11 cellular contexts compared by ENCODE assay signal in the genomic region with DNA sequence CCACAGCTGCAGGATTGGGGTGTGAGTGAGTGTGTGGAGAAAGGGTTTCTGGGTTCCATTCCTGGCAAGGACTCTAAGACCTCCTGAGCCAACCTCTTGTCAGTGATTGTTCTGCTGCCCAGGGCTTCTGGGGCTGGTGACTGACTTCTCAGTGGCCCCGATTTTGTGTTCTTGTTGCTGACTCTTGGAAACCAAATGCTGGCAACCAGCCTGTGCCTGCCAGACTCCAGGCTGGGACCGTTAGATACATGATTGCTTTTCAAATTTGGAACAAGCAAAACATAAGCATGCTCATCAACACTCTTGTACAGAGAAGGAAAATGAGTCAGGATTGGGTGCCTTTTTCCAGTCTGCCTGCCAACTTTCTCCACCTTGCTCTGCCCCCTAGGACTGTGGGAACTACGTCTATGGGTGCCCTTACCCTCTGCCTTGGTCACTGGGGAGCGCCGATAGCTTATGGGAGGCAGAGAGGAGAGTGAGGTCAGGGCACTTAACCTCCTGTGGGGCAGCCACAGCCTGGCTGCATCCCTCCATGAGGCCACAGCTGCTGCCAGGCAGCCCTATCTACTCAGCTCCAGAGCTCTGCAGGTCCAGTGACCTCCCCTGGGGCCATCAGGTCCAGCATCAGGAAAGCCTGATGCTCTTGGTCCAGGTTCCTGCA. TPM values are rescaled to one million over a fixed set of nuclear protein-coding genes. Genes with fewer than 3 reads are reported as not detected.
A peak's percentile ranks its signal among the peaks of the same experiment; 100 is the strongest.
DNase-seq lines count a peak whose midpoint lies in the region; ATAC-seq and TF ChIP-seq lines count a peak whose summit lies in the region.
"Had no signal": no experiment of that assay in that cellular context is flagged by ENCODE, and none has a peak within 500 bp of the region (broad histone marks: within the 10 kb centered on the region; RNA-seq: fewer than 3 reads in every experiment).

No MANE protein-coding gene starts in this region.

- DNase-seq in LHCN-M2 (ENCODE audit: low read depth), result peak; percentile 63
- peak; percentile 66 for DNase-seq in cardiac septum (ENCODE audit: low spot score)
- peak; percentile 61 for DNase-seq in sigmoid colon
- DNase-seq in progenitor cell of endocrine pancreas (ENCODE audit: low spot score, unreplicated experiment), result no peak
- DNase-seq in cerebellar nuclear complex (lab: John Stamatoyannopoulos, UW), result no peak
- no peak for DNase-seq in kidney glomerular epithelial cell (lab: John Stamatoyannopoulos, UW)
- DNase-seq: NCI-H2029 treated with DMSO at 0.1 percent for 48 hours, thyroid gland had no signal

- 71 to 82% methylated on average over 5 of the region's 5 CpGs for WGBS in sigmoid colon, 2 donors

- no peaks in the 10 kb centered on the region for H3K9me3 Mint-ChIP-seq in activated T-helper 17 cell treated with anti-CD3 and anti-CD28 coated beads, Interleukin-2, amount 50 U/mL, for 72 hours
- no peaks in the 10 kb centered on the region for H3K9me3 Mint-ChIP-seq in progenitor cell of endocrine pancreas (ENCODE audit: low read depth)

- intact Hi-C loops in cardiac septum (cut with DNase I), result no loop called here
- intact Hi-C loops in sigmoid colon (cut with DNase I), result no loop called here

- TF ChIP-seq EP300 in sigmoid colon (IDR thresholded peaks at IDR 0.05), result no peak

- H3K4me1 ChIP-seq in sigmoid colon, result peaks cover 0 to 28% (median 19%) of the 10 kb centered on the region in 4 donors
- H3K4me1 ChIP-seq: thyroid gland had no signal

- TF ChIP-seq POLR2A in sigmoid colon (IDR thresholded peaks at IDR 0.05), result no peak

- H3K36me3 ChIP-seq in sigmoid colon, result no peaks in the 10 kb centered on the region
- H3K36me3 ChIP-seq: thyroid gland had no signal

- peak; percentile 35 for ATAC-seq in activated T-helper 17 cell treated with anti-CD3 and anti-CD28 coated beads, Interleukin-2, amount 50 U/mL, for 72 hours (replicated peaks)
- no peak for ATAC-seq in GM19397 (IDR thresholded peaks at IDR 0.05; ENCODE audit: unreplicated experiment)

- H3K36me3 Mint-ChIP-seq in activated T-helper 17 cell treated with anti-CD3 and anti-CD28 coated beads, Interleukin-2, amount 50 U/mL, for 72 hours (ENCODE audit: low read depth), result no peaks in the 10 kb centered on the region
- no peaks in the 10 kb centered on the region for H3K36me3 Mint-ChIP-seq in progenitor cell of endocrine pancreas (ENCODE audit: insufficient read depth)

- no peaks in the 10 kb centered on the region for H3K9me3 ChIP-seq in sigmoid colon
- H3K9me3 ChIP-seq: thyroid gland had no signal

- H3K27ac Mint-ChIP-seq in activated T-helper 17 cell treated with anti-CD3 and anti-CD28 coated beads, Interleukin-2, amount 50 U/mL, for 72 hours, result peak overlapping the region; percentile 93
- H3K27ac Mint-ChIP-seq in progenitor cell of endocrine pancreas, result no peak overlapping the region

- H3K27me3 Mint-ChIP-seq in activated T-helper 17 cell treated with anti-CD3 and anti-CD28 coated beads, Interleukin-2, amount 50 U/mL, for 72 hours, result no peaks in the 10 kb centered on the region
- H3K27me3 Mint-ChIP-seq in progenitor cell of endocrine pancreas, result no peaks in the 10 kb centered on the region

- TF ChIP-seq CTCF in sigmoid colon (IDR thresholded peaks at IDR 0.05) (no peak), progenitor cell of endocrine pancreas (IDR thresholded peaks at IDR 0.05; ENCODE audit: unreplicated experiment) (no peak)

- H3K4me3 ChIP-seq in sigmoid colon, result no peak overlapping the region
- H3K4me3 ChIP-seq: smooth muscle cell, thyroid gland had no signal

- peaks cover 31% of the 10 kb centered on the region for H3K4me1 Mint-ChIP-seq in activated T-helper 17 cell treated with anti-CD3 and anti-CD28 coated beads, Interleukin-2, amount 50 U/mL, for 72 hours
- no peaks in the 10 kb centered on the region for H3K4me1 Mint-ChIP-seq in progenitor cell of endocrine pancreas (ENCODE audit: low read depth)

- no peaks in the 10 kb centered on the region for H3K27me3 ChIP-seq in sigmoid colon
- H3K27me3 ChIP-seq: thyroid gland had no signal

- peak overlapping the region in 3 of 4 donors; percentile 32 to 57 (median 47) for H3K27ac ChIP-seq in sigmoid colon
- H3K27ac ChIP-seq: thyroid gland had no signal

- peak overlapping the region; percentile 78 for H3K4me3 Mint-ChIP-seq in activated T-helper 17 cell treated with anti-CD3 and anti-CD28 coated beads, Interleukin-2, amount 50 U/mL, for 72 hours
- H3K4me3 Mint-ChIP-seq in progenitor cell of endocrine pancreas (ENCODE audit: low read depth), result no peak overlapping the region

RNA-seq across cellular contexts. Expression of gene EPS8L3, which starts 39.3 kb away (rescaled TPM):
- not detected in 2 replicates for total RNA-seq in LHCN-M2 (2014; rRNA removed)
- polyA plus RNA-seq in LHCN-M2 (2012), result not detected
- total RNA-seq in activated T-helper 17 cell treated with anti-CD3 and anti-CD28 coated beads, Interleukin-2, amount 50 U/mL, for 72 hours, result not detected
- not detected for total RNA-seq in cardiac septum
- 1 to 10 TPM in 2 of 4 donors, not detected in 2; 1.1 to 1.4 TPM for total RNA-seq in sigmoid colon
- polyA plus RNA-seq in sigmoid colon, result 100 to 1,000 TPM in 1 of 3 donors, 10 to 100 TPM in 2; 81.7 to 212 (median 84.4) TPM
- 9.5 and 14.2 TPM in 2 replicates for total RNA-seq in progenitor cell of endocrine pancreas
- total RNA-seq: smooth muscle cell, thyroid gland had no signal
- polyA plus RNA-seq: smooth muscle cell had no signal

Comparison
In these comparisons a context has a peak if more than half of its experiments do, and no peak if none do; other contexts are left out.
1. DNase-seq: peak in LHCN-M2 (single experiment), cardiac septum (single experiment) and sigmoid colon (single experiment); none in progenitor cell of endocrine pancreas (single experiment), cerebellar nuclear complex (0 of 2) and kidney glomerular epithelial cell (single experiment).